ENCODE assay signal across 22 cellular contexts in the genomic region with DNA sequence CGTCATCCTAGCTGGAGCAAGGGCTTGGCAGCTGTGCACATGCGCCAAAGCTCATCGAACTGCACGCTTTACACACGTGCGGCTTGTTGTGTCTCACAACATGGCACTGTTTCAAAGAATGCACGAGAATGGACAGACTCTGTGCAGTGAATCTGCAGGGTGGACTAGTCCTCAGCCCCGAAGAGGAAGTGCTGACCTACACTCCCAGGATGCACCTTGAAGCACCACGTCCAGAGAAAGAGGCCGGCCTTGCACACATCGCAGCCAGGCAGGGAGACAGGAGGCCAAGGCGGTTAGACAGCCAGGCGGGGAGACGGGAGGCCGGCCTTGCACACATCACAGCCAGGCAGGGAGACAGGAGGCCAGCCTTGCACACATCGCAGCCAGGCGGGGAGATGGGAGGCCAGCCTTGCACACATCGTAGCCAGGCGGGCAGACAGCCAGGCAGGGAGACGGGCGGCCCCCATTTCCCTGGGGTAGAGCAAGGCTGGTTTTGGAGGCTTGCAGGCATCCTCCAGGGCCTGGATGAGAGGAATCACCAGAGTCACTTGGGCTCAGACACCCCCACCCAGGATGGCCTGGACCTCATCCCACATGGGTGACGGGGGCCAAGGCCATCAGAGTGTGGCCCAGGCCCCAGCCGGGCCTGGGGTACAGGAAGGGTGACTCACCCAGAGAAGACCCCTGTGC. TPM values are rescaled to one million over a fixed set of nuclear protein-coding genes. Genes with fewer than 3 reads are reported as not detected.
DNase-seq lines count a peak whose midpoint lies in the region; ATAC-seq and TF ChIP-seq lines count a peak whose summit lies in the region.
"Had no signal": no experiment of that assay in that cellular context is flagged by ENCODE, and none has a peak within 500 bp of the region (broad histone marks: within the 10 kb centered on the region; RNA-seq: fewer than 3 reads in every experiment).

No MANE protein-coding gene starts in this region.

- peak overlapping the region in 4 of 5 experiments; percentile 83 to 94 (median 90) for H3K27ac Mint-ChIP-seq in brain
- peak overlapping the region; percentile 82 for H3K27ac Mint-ChIP-seq in neural crest cell (ENCODE audit: unreplicated experiment)
- H3K27ac Mint-ChIP-seq in activated T-helper 17 cell treated with anti-CD3 and anti-CD28 coated beads, Interleukin-2, amount 50 U/mL, for 72 hours, result no peak overlapping the region
- H3K27ac Mint-ChIP-seq: CD8-positive, alpha-beta T cell had no signal

- no peak overlapping the region for H3K4me3 ChIP-seq in HEK293 (ENCODE audit: low read depth, low read length)
- no peak overlapping the region for H3K4me3 ChIP-seq in aorta (ENCODE audit: low read length in 2 of 2)
- H3K4me3 ChIP-seq in H7 (ENCODE audit: insufficient read depth, low read depth, low read length), result no peak overlapping the region
- H3K4me3 ChIP-seq: GM23248 had no signal

- ATAC-seq in aorta (ENCODE audit: low FRiP score), result peak; percentile 7
- no peak for ATAC-seq in activated T-helper 17 cell treated with anti-CD3 and anti-CD28 coated beads, Interleukin-2, amount 50 U/mL, for 72 hours (replicated peaks)
- ATAC-seq: CD8-positive, alpha-beta T cell; HCT116 had no signal

- intact Hi-C loops in aorta (cut with DNase I), result no loop called here

- DNase-seq in neural crest cell (ENCODE audit: low read depth, low spot score) (no peak), aorta (no peak), H7 (no peak), ureter (ENCODE audit: low spot score) (no peak)
- DNase-seq: ACHN; CD8-positive, alpha-beta T cell; DND-41; GM23248; KG1; NCI-H1092; NCI-H146; NCI-H2029; NCI-H226; NCI-H510A treated with DMSO at 0.1 percent for 48 hours; NCI-H774; OCI-M1; Right ventricle myocardium superior had no signal

- no peaks in the 10 kb centered on the region for H3K27me3 ChIP-seq in aorta (ENCODE audit: control insufficient read depth in 1 of 2, insufficient read depth in 2 of 2, low read length in 1 of 2)
- H3K27me3 ChIP-seq in H7 (ENCODE audit: control insufficient read depth, insufficient read depth, low read length), result no peaks in the 10 kb centered on the region

- H3K36me3 Mint-ChIP-seq in brain (no peaks in the 10 kb centered on the region), neural crest cell (ENCODE audit: low read depth) (no peaks in the 10 kb centered on the region)
- H3K36me3 Mint-ChIP-seq in activated T-helper 17 cell treated with anti-CD3 and anti-CD28 coated beads, Interleukin-2, amount 50 U/mL, for 72 hours (ENCODE audit: low read depth), result no peaks in the 10 kb centered on the region
- H3K36me3 Mint-ChIP-seq: CD8-positive, alpha-beta T cell had no signal

- H3K4me1 Mint-ChIP-seq in brain (peaks cover 40% of the 10 kb centered on the region), neural crest cell (peaks cover 4% of the 10 kb centered on the region)
- H3K4me1 Mint-ChIP-seq in activated T-helper 17 cell treated with anti-CD3 and anti-CD28 coated beads, Interleukin-2, amount 50 U/mL, for 72 hours, result no peaks in the 10 kb centered on the region

- H3K4me3 Mint-ChIP-seq in brain, result peak overlapping the region in 2 of 5 experiments; percentile 6 to 49
- no peak overlapping the region for H3K4me3 Mint-ChIP-seq in neural crest cell
- H3K4me3 Mint-ChIP-seq in activated T-helper 17 cell treated with anti-CD3 and anti-CD28 coated beads, Interleukin-2, amount 50 U/mL, for 72 hours, result no peak overlapping the region
- H3K4me3 Mint-ChIP-seq: CD8-positive, alpha-beta T cell had no signal

- H3K9me3 Mint-ChIP-seq in brain (peaks cover 0 to 13% (median 3%) of the 10 kb centered on the region in 5 experiments), neural crest cell (no peaks in the 10 kb centered on the region)
- H3K9me3 Mint-ChIP-seq in activated T-helper 17 cell treated with anti-CD3 and anti-CD28 coated beads, Interleukin-2, amount 50 U/mL, for 72 hours, result peaks cover 3% of the 10 kb centered on the region
- H3K9me3 Mint-ChIP-seq: CD8-positive, alpha-beta T cell had no signal

- H3K4me1 ChIP-seq in HEK293 (ENCODE audit: control insufficient read depth, insufficient read depth, low read length) (no peaks in the 10 kb centered on the region; the same call in 1 of the 2 replicates), aorta (ENCODE audit: control insufficient read depth in 1 of 2, insufficient read depth in 2 of 2, low read length in 2 of 2) (no peaks in the 10 kb centered on the region)

- CTCF ChIA-PET in HEK293 (lab: Yijun Ruan, JAX), result no interaction called here

- no peaks in the 10 kb centered on the region for H3K36me3 ChIP-seq in HEK293 (ENCODE audit: control insufficient read depth in 2 of 2, insufficient read depth in 1 of 2, low read length in 2 of 2)
- H3K36me3 ChIP-seq in aorta (ENCODE audit: control insufficient read depth in 1 of 2, insufficient read depth in 2 of 2, low read length in 1 of 2), result no peaks in the 10 kb centered on the region
- H3K36me3 ChIP-seq in H7 (replicated peaks; ENCODE audit: control insufficient read depth, insufficient read depth, low read length), result no peaks in the 10 kb centered on the region

- no peaks in the 10 kb centered on the region for H3K9me3 ChIP-seq in HEK293 (ENCODE audit: control insufficient read depth, insufficient read depth, low read depth, low read length)
- no peaks in the 10 kb centered on the region for H3K9me3 ChIP-seq in aorta (ENCODE audit: control insufficient read depth, low read length)

- TF ChIP-seq CTCF in HEK293 (tag by site-specific recombination; IDR thresholded peaks at IDR 0.05) (no peak), brain (conservative IDR thresholded peaks at IDR 0.05) (no peak), neural crest cell (conservative IDR thresholded peaks at IDR 0.05) (no peak)

- WGBS in aorta, 2 donors, result 69 to 72% methylated on average over 23 of the region's 23 CpGs

- no peak overlapping the region for H3K27ac ChIP-seq in HEK293 (ENCODE audit: extremely low read depth, low read depth, low read length)
- H3K27ac ChIP-seq in aorta (ENCODE audit: low read depth in 1 of 2, low read length in 2 of 2), result no peak overlapping the region
- H3K27ac ChIP-seq: GM23248 had no signal

- H3K27me3 Mint-ChIP-seq in brain (peaks cover 8% of the 10 kb centered on the region), neural crest cell (ENCODE audit: low read depth) (peaks cover 2% of the 10 kb centered on the region)
- H3K27me3 Mint-ChIP-seq in activated T-helper 17 cell treated with anti-CD3 and anti-CD28 coated beads, Interleukin-2, amount 50 U/mL, for 72 hours, result no peaks in the 10 kb centered on the region

- POLR2A ChIA-PET in HEK293 (lab: Yijun Ruan, JAX), result no interaction called here

TF ChIP-seq in HEK293, 187 proteins besides CTCF, POLR2A, EP300 and RAD21:
- TF ChIP-seq ZNF76 (tag by site-specific recombination; IDR thresholded peaks at IDR 0.05; ENCODE audit: borderline replicate concordance, low read depth) (no peak), ZNF146 (tag by site-specific recombination; IDR thresholded peaks at IDR 0.05) (peak; percentile 81)

RNA-seq across cellular contexts. Expression of a gene that starts 9.0 kb away (rescaled TPM):
- polyA plus RNA-seq in brain (ENCODE audit: insufficient read depth, low read depth, low replicate concordance) (7.0 TPM), aorta (10 to 100 TPM in 1 of 2 donors, 1 to 10 TPM in 1; 1.3 to 10.7 TPM)
- total RNA-seq in neural crest cell (10.7 and 13.2 TPM in 2 replicates), aorta (10 to 100 TPM in 1 of 2 donors, 1 to 10 TPM in 1; 8.9 to 17.8 TPM), ureter (24.4 TPM)
- 24.8 and 27.3 TPM in 2 replicates for total RNA-seq in H7 (2014; rRNA removed; shearing (Covaris generic))
- total RNA-seq in activated T-helper 17 cell treated with anti-CD3 and anti-CD28 coated beads, Interleukin-2, amount 50 U/mL, for 72 hours, result 1 to 10 TPM; 1.4 to 1.9 TPM
- total RNA-seq: RPMI7951 had no signal
- polyA plus RNA-seq: GM23248 had no signal

RNA-seq across cellular contexts. Expression of a gene that starts 47.9 kb away (rescaled TPM):
- polyA plus RNA-seq in brain (ENCODE audit: insufficient read depth, low read depth, low replicate concordance) (not detected), aorta (1 to 10 TPM in 1 of 2 donors, not detected in 1; 1.2 TPM)
- total RNA-seq in neural crest cell (0.19 and 0.30 TPM in 2 replicates), aorta (1 to 10 TPM in 1 of 2 donors, not detected in 1; 1.4 TPM), ureter (not detected)
- not detected in 2 replicates for total RNA-seq in H7 (2014; rRNA removed; shearing (Covaris generic))
- not detected for total RNA-seq in activated T-helper 17 cell treated with anti-CD3 and anti-CD28 coated beads, Interleukin-2, amount 50 U/mL, for 72 hours
- total RNA-seq: CD8-positive, alpha-beta T cell; GM23248; RPMI7951 had no signal
- polyA plus RNA-seq: GM23248 had no signal
